In the genomic region with DNA sequence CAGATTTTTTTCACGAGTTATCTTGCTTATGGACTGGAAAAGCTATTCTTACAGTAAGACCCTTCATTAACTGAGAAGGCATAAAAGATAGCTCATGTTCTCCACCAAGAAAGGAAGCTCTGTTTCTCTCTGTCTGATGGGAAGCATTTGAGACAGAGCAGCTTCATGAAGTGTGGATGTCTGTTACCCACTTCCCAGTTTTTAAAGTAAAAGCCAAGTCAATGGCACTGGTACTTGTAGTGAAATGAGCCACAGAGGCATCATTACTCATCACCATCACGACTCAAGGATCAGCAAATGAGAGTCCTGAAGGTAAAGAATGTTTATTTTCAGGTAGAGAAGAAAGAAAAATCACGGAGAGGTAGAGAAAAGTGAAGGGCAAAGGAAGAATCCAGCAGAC, we compare ENCODE assay signal across 2 cellular contexts.
TF ChIP-seq lines count a peak whose summit lies in the region.

No MANE protein-coding gene starts in this region.

TF ChIP-seq in HepG2, 621 proteins besides CTCF, POLR2A, EP300 and RAD21 (continued from another document):
- TF ChIP-seq, protein P1, sequence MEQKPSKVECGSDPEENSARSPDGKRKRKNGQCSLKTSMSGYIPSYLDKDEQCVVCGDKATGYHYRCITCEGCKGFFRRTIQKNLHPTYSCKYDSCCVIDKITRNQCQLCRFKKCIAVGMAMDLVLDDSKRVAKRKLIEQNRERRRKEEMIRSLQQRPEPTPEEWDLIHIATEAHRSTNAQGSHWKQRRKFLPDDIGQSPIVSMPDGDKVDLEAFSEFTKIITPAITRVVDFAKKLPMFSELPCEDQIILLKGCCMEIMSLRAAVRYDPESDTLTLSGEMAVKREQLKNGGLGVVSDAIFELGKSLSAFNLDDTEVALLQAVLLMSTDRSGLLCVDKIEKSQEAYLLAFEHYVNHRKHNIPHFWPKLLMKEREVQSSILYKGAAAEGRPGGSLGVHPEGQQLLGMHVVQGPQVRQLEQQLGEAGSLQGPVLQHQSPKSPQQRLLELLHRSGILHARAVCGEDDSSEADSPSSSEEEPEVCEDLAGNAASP (CRISPR knock-in tag; IDR thresholded peaks at IDR 0.05; ENCODE audit: borderline replicate concordance) = no peak
- TF ChIP-seq ESRRA (CRISPR knock-in tag; IDR thresholded peaks at IDR 0.05; ENCODE audit: low read depth) (no peak), ZNF674 (CRISPR knock-in tag; IDR thresholded peaks at IDR 0.05; ENCODE audit: low read depth) (no peak), GATAD2A (CRISPR knock-in tag; IDR thresholded peaks at IDR 0.05) (no peak), ZSCAN20 (CRISPR knock-in tag; IDR thresholded peaks at IDR 0.05; ENCODE audit: borderline replicate concordance) (no peak), ZNF274 (CRISPR knock-in tag; IDR thresholded peaks at IDR 0.05) (no peak), IKZF1 (IDR thresholded peaks at IDR 0.05) (no peak), ZNF460 (CRISPR knock-in tag; IDR thresholded peaks at IDR 0.05; ENCODE audit: borderline replicate concordance) (no peak)
- TF ChIP-seq, protein P2, sequence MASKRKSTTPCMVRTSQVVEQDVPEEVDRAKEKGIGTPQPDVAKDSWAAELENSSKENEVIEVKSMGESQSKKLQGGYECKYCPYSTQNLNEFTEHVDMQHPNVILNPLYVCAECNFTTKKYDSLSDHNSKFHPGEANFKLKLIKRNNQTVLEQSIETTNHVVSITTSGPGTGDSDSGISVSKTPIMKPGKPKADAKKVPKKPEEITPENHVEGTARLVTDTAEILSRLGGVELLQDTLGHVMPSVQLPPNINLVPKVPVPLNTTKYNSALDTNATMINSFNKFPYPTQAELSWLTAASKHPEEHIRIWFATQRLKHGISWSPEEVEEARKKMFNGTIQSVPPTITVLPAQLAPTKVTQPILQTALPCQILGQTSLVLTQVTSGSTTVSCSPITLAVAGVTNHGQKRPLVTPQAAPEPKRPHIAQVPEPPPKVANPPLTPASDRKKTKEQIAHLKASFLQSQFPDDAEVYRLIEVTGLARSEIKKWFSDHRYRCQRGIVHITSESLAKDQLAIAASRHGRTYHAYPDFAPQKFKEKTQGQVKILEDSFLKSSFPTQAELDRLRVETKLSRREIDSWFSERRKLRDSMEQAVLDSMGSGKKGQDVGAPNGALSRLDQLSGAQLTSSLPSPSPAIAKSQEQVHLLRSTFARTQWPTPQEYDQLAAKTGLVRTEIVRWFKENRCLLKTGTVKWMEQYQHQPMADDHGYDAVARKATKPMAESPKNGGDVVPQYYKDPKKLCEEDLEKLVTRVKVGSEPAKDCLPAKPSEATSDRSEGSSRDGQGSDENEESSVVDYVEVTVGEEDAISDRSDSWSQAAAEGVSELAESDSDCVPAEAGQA (IDR thresholded peaks at IDR 0.05; ENCODE audit: low read depth) = no peak
- TF ChIP-seq, protein P2 (CRISPR knock-in tag; IDR thresholded peaks at IDR 0.05; ENCODE audit: borderline replicate concordance) = no peak

TF ChIP-seq in GM23338, 12 proteins besides CTCF, POLR2A, EP300 and RAD21:
- TF ChIP-seq REST (IDR thresholded peaks at IDR 0.05; ENCODE audit: unreplicated experiment) = no peak
- no peak for TF ChIP-seq EZH2 (IDR thresholded peaks at IDR 0.05; ENCODE audit: low read depth, unreplicated experiment)
- TF ChIP-seq POLR2AphosphoS5 (IDR thresholded peaks at IDR 0.05; ENCODE audit: low read depth) = no peak
- TF ChIP-seq, protein P3, sequence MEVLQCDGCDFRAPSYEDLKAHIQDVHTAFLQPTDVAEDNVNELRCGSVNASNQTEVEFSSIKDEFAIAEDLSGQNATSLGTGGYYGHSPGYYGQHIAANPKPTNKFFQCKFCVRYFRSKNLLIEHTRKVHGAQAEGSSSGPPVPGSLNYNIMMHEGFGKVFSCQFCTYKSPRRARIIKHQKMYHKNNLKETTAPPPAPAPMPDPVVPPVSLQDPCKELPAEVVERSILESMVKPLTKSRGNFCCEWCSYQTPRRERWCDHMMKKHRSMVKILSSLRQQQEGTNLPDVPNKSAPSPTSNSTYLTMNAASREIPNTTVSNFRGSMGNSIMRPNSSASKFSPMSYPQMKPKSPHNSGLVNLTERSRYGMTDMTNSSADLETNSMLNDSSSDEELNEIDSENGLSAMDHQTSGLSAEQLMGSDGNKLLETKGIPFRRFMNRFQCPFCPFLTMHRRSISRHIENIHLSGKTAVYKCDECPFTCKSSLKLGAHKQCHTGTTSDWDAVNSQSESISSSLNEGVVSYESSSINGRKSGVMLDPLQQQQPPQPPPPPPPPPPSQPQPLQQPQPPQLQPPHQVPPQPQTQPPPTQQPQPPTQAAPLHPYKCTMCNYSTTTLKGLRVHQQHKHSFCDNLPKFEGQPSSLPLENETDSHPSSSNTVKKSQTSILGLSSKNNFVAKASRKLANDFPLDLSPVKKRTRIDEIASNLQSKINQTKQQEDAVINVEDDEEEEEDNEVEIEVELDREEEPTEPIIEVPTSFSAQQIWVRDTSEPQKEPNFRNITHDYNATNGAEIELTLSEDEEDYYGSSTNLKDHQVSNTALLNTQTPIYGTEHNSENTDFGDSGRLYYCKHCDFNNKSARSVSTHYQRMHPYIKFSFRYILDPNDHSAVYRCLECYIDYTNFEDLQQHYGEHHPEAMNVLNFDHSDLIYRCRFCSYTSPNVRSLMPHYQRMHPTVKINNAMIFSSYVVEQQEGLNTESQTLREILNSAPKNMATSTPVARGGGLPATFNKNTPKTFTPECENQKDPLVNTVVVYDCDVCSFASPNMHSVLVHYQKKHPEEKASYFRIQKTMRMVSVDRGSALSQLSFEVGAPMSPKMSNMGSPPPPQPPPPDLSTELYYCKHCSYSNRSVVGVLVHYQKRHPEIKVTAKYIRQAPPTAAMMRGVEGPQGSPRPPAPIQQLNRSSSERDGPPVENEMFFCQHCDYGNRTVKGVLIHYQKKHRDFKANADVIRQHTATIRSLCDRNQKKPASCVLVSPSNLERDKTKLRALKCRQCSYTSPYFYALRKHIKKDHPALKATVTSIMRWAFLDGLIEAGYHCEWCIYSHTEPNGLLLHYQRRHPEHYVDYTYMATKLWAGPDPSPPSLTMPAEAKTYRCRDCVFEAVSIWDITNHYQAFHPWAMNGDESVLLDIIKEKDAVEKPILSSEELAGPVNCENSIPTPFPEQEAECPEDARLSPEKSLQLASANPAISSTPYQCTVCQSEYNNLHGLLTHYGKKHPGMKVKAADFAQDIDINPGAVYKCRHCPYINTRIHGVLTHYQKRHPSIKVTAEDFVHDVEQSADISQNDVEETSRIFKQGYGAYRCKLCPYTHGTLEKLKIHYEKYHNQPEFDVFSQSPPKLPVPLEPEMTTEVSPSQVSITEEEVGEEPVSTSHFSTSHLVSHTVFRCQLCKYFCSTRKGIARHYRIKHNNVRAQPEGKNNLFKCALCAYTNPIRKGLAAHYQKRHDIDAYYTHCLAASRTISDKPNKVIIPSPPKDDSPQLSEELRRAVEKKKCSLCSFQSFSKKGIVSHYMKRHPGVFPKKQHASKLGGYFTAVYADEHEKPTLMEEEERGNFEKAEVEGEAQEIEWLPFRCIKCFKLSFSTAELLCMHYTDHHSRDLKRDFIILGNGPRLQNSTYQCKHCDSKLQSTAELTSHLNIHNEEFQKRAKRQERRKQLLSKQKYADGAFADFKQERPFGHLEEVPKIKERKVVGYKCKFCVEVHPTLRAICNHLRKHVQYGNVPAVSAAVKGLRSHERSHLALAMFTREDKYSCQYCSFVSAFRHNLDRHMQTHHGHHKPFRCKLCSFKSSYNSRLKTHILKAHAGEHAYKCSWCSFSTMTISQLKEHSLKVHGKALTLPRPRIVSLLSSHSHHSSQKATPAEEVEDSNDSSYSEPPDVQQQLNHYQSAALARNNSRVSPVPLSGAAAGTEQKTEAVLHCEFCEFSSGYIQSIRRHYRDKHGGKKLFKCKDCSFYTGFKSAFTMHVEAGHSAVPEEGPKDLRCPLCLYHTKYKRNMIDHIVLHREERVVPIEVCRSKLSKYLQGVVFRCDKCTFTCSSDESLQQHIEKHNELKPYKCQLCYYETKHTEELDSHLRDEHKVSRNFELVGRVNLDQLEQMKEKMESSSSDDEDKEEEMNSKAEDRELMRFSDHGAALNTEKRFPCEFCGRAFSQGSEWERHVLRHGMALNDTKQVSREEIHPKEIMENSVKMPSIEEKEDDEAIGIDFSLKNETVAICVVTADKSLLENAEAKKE (CRISPR knock-in tag; IDR thresholded peaks at IDR 0.05) = no peak
- TF ChIP-seq STAT1 (IDR thresholded peaks at IDR 0.05; ENCODE audit: unreplicated experiment) = no peak
- TF ChIP-seq ZNF114 (CRISPR knock-in tag; IDR thresholded peaks at IDR 0.05) = no peak
- no peak for TF ChIP-seq ZNF331 (CRISPR knock-in tag; IDR thresholded peaks at IDR 0.05; ENCODE audit: low read depth)
- TF ChIP-seq EZH2phosphoT487 (IDR thresholded peaks at IDR 0.05; ENCODE audit: unreplicated experiment) = no peak
- TF ChIP-seq, protein P4, sequence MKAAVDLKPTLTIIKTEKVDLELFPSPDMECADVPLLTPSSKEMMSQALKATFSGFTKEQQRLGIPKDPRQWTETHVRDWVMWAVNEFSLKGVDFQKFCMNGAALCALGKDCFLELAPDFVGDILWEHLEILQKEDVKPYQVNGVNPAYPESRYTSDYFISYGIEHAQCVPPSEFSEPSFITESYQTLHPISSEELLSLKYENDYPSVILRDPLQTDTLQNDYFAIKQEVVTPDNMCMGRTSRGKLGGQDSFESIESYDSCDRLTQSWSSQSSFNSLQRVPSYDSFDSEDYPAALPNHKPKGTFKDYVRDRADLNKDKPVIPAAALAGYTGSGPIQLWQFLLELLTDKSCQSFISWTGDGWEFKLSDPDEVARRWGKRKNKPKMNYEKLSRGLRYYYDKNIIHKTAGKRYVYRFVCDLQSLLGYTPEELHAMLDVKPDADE (IDR thresholded peaks at IDR 0.05) = no peak
- no peak for TF ChIP-seq CREB1 (CRISPR knock-in tag; IDR thresholded peaks at IDR 0.05; ENCODE audit: low read depth)
- no peak for TF ChIP-seq NANOG (IDR thresholded peaks at IDR 0.05; ENCODE audit: borderline replicate concordance)
- no peak for TF ChIP-seq JUNB (IDR thresholded peaks at IDR 0.05; ENCODE audit: unreplicated experiment)
